ENCODE assay signal across 1 cellular context in genomic region chr7:69430502-69431145, GRCh38.
TF ChIP-seq lines count a peak whose summit lies in the region.

No MANE protein-coding gene starts in this region.

TF ChIP-seq in GM23338, 12 proteins besides CTCF, POLR2A, EP300 and RAD21 (continued from another document):
- TF ChIP-seq, protein P1, sequence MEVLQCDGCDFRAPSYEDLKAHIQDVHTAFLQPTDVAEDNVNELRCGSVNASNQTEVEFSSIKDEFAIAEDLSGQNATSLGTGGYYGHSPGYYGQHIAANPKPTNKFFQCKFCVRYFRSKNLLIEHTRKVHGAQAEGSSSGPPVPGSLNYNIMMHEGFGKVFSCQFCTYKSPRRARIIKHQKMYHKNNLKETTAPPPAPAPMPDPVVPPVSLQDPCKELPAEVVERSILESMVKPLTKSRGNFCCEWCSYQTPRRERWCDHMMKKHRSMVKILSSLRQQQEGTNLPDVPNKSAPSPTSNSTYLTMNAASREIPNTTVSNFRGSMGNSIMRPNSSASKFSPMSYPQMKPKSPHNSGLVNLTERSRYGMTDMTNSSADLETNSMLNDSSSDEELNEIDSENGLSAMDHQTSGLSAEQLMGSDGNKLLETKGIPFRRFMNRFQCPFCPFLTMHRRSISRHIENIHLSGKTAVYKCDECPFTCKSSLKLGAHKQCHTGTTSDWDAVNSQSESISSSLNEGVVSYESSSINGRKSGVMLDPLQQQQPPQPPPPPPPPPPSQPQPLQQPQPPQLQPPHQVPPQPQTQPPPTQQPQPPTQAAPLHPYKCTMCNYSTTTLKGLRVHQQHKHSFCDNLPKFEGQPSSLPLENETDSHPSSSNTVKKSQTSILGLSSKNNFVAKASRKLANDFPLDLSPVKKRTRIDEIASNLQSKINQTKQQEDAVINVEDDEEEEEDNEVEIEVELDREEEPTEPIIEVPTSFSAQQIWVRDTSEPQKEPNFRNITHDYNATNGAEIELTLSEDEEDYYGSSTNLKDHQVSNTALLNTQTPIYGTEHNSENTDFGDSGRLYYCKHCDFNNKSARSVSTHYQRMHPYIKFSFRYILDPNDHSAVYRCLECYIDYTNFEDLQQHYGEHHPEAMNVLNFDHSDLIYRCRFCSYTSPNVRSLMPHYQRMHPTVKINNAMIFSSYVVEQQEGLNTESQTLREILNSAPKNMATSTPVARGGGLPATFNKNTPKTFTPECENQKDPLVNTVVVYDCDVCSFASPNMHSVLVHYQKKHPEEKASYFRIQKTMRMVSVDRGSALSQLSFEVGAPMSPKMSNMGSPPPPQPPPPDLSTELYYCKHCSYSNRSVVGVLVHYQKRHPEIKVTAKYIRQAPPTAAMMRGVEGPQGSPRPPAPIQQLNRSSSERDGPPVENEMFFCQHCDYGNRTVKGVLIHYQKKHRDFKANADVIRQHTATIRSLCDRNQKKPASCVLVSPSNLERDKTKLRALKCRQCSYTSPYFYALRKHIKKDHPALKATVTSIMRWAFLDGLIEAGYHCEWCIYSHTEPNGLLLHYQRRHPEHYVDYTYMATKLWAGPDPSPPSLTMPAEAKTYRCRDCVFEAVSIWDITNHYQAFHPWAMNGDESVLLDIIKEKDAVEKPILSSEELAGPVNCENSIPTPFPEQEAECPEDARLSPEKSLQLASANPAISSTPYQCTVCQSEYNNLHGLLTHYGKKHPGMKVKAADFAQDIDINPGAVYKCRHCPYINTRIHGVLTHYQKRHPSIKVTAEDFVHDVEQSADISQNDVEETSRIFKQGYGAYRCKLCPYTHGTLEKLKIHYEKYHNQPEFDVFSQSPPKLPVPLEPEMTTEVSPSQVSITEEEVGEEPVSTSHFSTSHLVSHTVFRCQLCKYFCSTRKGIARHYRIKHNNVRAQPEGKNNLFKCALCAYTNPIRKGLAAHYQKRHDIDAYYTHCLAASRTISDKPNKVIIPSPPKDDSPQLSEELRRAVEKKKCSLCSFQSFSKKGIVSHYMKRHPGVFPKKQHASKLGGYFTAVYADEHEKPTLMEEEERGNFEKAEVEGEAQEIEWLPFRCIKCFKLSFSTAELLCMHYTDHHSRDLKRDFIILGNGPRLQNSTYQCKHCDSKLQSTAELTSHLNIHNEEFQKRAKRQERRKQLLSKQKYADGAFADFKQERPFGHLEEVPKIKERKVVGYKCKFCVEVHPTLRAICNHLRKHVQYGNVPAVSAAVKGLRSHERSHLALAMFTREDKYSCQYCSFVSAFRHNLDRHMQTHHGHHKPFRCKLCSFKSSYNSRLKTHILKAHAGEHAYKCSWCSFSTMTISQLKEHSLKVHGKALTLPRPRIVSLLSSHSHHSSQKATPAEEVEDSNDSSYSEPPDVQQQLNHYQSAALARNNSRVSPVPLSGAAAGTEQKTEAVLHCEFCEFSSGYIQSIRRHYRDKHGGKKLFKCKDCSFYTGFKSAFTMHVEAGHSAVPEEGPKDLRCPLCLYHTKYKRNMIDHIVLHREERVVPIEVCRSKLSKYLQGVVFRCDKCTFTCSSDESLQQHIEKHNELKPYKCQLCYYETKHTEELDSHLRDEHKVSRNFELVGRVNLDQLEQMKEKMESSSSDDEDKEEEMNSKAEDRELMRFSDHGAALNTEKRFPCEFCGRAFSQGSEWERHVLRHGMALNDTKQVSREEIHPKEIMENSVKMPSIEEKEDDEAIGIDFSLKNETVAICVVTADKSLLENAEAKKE (CRISPR knock-in tag; IDR thresholded peaks at IDR 0.05): no peak
- TF ChIP-seq NANOG (IDR thresholded peaks at IDR 0.05; ENCODE audit: borderline replicate concordance) (no peak), EZH2 (IDR thresholded peaks at IDR 0.05; ENCODE audit: low read depth, unreplicated experiment) (no peak)
- TF ChIP-seq, protein P2, sequence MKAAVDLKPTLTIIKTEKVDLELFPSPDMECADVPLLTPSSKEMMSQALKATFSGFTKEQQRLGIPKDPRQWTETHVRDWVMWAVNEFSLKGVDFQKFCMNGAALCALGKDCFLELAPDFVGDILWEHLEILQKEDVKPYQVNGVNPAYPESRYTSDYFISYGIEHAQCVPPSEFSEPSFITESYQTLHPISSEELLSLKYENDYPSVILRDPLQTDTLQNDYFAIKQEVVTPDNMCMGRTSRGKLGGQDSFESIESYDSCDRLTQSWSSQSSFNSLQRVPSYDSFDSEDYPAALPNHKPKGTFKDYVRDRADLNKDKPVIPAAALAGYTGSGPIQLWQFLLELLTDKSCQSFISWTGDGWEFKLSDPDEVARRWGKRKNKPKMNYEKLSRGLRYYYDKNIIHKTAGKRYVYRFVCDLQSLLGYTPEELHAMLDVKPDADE (IDR thresholded peaks at IDR 0.05): no peak
